22 cellular contexts compared by ENCODE assay signal in genomic region chr12:122139266-122139665, GRCh38. TPM values are rescaled to one million over a fixed set of nuclear protein-coding genes. Genes with fewer than 3 reads are reported as not detected.
"Had no signal": no experiment of that assay in that cellular context is flagged by ENCODE, and none has a peak within 500 bp of the region (broad histone marks: within the 10 kb centered on the region; RNA-seq: fewer than 3 reads in every experiment).

No MANE protein-coding gene starts in this region.

- H3K4me3 ChIP-seq: esophagus squamous epithelium, gastroesophageal sphincter, tibial nerve had no signal

- H3K9me3 ChIP-seq: esophagus squamous epithelium, gastroesophageal sphincter, neutrophil, tibial nerve had no signal

- H2AFZ ChIP-seq: parathyroid adenoma had no signal

- H3K4me1 ChIP-seq: gastroesophageal sphincter, tibial nerve had no signal

- H3K27me3 Mint-ChIP-seq: activated CD4-positive, alpha-beta memory T cell treated with anti-CD3 and anti-CD28 coated beads for 36 hours; activated naive CD8-positive, alpha-beta T cell treated with anti-CD3 and anti-CD28 coated beads, Interleukin-2, amount 10 ng/mL, durations not matched to agents 7 days and 5 days; natural killer cell treated with Interleukin-12 subunit alpha and Interleukin-12 subunit beta and Interleukin-15 and Interleukin-18, amount 100 ng/mL, for 72 hours; stimulated activated naive CD8-positive, alpha-beta T cell treated with anti-CD3 and anti-CD28 coated beads, Interleukin-15, Interleukin-2, amounts not matched to agents 100 ng/mL and 50 ng/mL, for 24 hours had no signal

- H3K27ac ChIP-seq: esophagus squamous epithelium, gastroesophageal sphincter, neutrophil, parathyroid adenoma, tibial nerve had no signal

- H3K27ac Mint-ChIP-seq: activated CD4-positive, alpha-beta memory T cell treated with anti-CD3 and anti-CD28 coated beads for 36 hours; activated naive CD8-positive, alpha-beta T cell treated with anti-CD3 and anti-CD28 coated beads, Interleukin-2, amount 10 ng/mL, durations not matched to agents 7 days and 5 days; endodermal cell; natural killer cell treated with Interleukin-12 subunit alpha and Interleukin-12 subunit beta and Interleukin-15 and Interleukin-18, amount 100 ng/mL, for 72 hours; stimulated activated naive CD8-positive, alpha-beta T cell treated with anti-CD3 and anti-CD28 coated beads, Interleukin-15, Interleukin-2, amounts not matched to agents 100 ng/mL and 50 ng/mL, for 24 hours had no signal

- DNase-seq: activated CD4-positive, alpha-beta memory T cell treated with anti-CD3 and anti-CD28 coated beads for 36 hours; activated CD4-positive, alpha-beta T cell treated with anti-CD3 and anti-CD28 coated beads for 48 hours; activated CD4-positive, CD25-positive, alpha-beta regulatory T cell; activated naive CD4-positive, alpha-beta T cell treated with Interleukin-2 at 50 U/mL for 16 hours; activated naive CD8-positive, alpha-beta T cell treated with anti-CD3 and anti-CD28 coated beads, Interleukin-2, amount 10 ng/mL, durations not matched to agents 7 days and 5 days; activated T-cell treated with anti-CD3 and anti-CD28 coated beads, Interleukin-2, amount 50 U/mL, for 48 hours; amniotic stem cell; cortex of kidney; endodermal cell; esophagus squamous epithelium; left cardiac atrium; right cardiac atrium; stimulated activated CD4-positive, alpha-beta T cell treated with anti-CD3 and anti-CD28 coated beads, Interleukin-4, amount 100 ng/mL, for 4 hours had no signal

- H3K4me3 Mint-ChIP-seq: activated CD4-positive, alpha-beta memory T cell treated with anti-CD3 and anti-CD28 coated beads for 36 hours; activated naive CD8-positive, alpha-beta T cell treated with anti-CD3 and anti-CD28 coated beads, Interleukin-2, amount 10 ng/mL, durations not matched to agents 7 days and 5 days; endodermal cell; natural killer cell treated with Interleukin-12 subunit alpha and Interleukin-12 subunit beta and Interleukin-15 and Interleukin-18, amount 100 ng/mL, for 72 hours; stimulated activated naive CD8-positive, alpha-beta T cell treated with anti-CD3 and anti-CD28 coated beads, Interleukin-15, Interleukin-2, amounts not matched to agents 100 ng/mL and 50 ng/mL, for 24 hours had no signal

- H3K9me3 Mint-ChIP-seq: activated CD4-positive, alpha-beta memory T cell treated with anti-CD3 and anti-CD28 coated beads for 36 hours; activated naive CD8-positive, alpha-beta T cell treated with anti-CD3 and anti-CD28 coated beads, Interleukin-2, amount 10 ng/mL, durations not matched to agents 7 days and 5 days; natural killer cell treated with Interleukin-12 subunit alpha and Interleukin-12 subunit beta and Interleukin-15 and Interleukin-18, amount 100 ng/mL, for 72 hours; stimulated activated naive CD8-positive, alpha-beta T cell treated with anti-CD3 and anti-CD28 coated beads, Interleukin-15, Interleukin-2, amounts not matched to agents 100 ng/mL and 50 ng/mL, for 24 hours had no signal

- H3K36me3 Mint-ChIP-seq: natural killer cell treated with Interleukin-12 subunit alpha and Interleukin-12 subunit beta and Interleukin-15 and Interleukin-18, amount 100 ng/mL, for 72 hours had no signal

- H3K27me3 ChIP-seq: esophagus squamous epithelium, gastroesophageal sphincter, neutrophil, tibial nerve had no signal

- H3K4me1 Mint-ChIP-seq: activated naive CD8-positive, alpha-beta T cell treated with anti-CD3 and anti-CD28 coated beads, Interleukin-2, amount 10 ng/mL, durations not matched to agents 7 days and 5 days; endodermal cell had no signal

RNA-seq across cellular contexts. Expression of gene IL31, which starts 34.8 kb away (rescaled TPM):
- total RNA-seq: activated naive CD8-positive, alpha-beta T cell treated with anti-CD3 and anti-CD28 coated beads, Interleukin-2, amount 10 ng/mL, durations not matched to agents 7 days and 5 days; bronchial epithelial cell; endodermal cell; esophagus squamous epithelium; gastroesophageal sphincter; left cardiac atrium; liver; natural killer cell treated with Interleukin-12 subunit alpha and Interleukin-12 subunit beta and Interleukin-15 and Interleukin-18, amount 100 ng/mL, for 72 hours; pulmonary artery endothelial cell; right cardiac atrium; tibial nerve had no signal
